1 cellular context compared by ENCODE assay signal in the genomic region with DNA sequence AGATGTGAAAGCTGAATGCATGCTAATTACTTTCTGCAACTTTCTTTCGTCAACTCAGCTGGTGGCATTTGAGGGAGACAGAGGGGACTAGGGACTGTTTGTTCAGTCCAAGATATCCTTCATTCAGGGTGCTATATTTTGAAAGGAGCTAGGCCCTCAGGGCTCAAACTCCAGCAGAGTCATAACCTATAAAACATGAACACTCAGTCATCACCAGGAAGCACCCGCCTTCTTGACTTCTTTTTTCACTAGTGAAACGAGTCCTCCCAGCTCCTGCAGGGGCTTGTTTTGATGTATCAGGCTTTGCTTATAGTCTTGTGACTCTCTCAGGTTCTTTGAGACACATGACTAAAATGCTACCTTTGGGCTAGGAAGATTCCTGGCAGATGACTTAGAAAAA.
TF ChIP-seq lines count a peak whose summit lies in the region.

No MANE protein-coding gene starts in this region.

TF ChIP-seq in WTC11, 78 proteins besides CTCF, POLR2A, EP300 and RAD21 (continued from another document):
- TF ChIP-seq, protein P1, sequence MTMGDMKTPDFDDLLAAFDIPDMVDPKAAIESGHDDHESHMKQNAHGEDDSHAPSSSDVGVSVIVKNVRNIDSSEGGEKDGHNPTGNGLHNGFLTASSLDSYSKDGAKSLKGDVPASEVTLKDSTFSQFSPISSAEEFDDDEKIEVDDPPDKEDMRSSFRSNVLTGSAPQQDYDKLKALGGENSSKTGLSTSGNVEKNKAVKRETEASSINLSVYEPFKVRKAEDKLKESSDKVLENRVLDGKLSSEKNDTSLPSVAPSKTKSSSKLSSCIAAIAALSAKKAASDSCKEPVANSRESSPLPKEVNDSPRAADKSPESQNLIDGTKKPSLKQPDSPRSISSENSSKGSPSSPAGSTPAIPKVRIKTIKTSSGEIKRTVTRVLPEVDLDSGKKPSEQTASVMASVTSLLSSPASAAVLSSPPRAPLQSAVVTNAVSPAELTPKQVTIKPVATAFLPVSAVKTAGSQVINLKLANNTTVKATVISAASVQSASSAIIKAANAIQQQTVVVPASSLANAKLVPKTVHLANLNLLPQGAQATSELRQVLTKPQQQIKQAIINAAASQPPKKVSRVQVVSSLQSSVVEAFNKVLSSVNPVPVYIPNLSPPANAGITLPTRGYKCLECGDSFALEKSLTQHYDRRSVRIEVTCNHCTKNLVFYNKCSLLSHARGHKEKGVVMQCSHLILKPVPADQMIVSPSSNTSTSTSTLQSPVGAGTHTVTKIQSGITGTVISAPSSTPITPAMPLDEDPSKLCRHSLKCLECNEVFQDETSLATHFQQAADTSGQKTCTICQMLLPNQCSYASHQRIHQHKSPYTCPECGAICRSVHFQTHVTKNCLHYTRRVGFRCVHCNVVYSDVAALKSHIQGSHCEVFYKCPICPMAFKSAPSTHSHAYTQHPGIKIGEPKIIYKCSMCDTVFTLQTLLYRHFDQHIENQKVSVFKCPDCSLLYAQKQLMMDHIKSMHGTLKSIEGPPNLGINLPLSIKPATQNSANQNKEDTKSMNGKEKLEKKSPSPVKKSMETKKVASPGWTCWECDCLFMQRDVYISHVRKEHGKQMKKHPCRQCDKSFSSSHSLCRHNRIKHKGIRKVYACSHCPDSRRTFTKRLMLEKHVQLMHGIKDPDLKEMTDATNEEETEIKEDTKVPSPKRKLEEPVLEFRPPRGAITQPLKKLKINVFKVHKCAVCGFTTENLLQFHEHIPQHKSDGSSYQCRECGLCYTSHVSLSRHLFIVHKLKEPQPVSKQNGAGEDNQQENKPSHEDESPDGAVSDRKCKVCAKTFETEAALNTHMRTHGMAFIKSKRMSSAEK (CRISPR knock-in tag; IDR thresholded peaks at IDR 0.05; ENCODE audit: borderline replicate concordance): no peak
- TF ChIP-seq TEAD1 (CRISPR knock-in tag; IDR thresholded peaks at IDR 0.05) (no peak), TP53 (CRISPR knock-in tag; IDR thresholded peaks at IDR 0.05) (no peak), PREB (CRISPR knock-in tag; IDR thresholded peaks at IDR 0.05; ENCODE audit: borderline replicate concordance) (no peak)
